18 cellular contexts compared by ENCODE assay signal in the genomic region with DNA sequence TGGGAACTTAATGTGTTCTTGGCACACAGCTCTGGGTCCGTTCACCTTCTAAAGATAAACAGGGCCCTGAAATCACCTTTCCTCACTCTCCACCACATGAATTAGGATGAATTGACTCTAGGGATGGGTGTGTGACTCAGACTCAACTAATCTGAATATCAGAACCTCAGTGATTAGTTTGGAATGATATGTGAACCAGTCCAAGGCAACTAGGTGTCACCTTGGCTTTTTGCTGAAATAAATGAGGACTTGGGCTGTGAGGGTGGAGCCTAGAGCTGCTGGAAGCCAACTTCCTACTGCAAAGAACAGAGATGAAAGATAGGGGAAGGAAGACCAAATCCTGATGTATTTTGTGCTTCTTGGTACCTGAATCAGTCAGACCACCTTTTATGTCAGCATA. TPM values are rescaled to one million over a fixed set of nuclear protein-coding genes. Genes with fewer than 3 reads are reported as not detected.
A peak's percentile ranks its signal among the peaks of the same experiment; 100 is the strongest.
DNase-seq lines count a peak whose midpoint lies in the region; ATAC-seq and TF ChIP-seq lines count a peak whose summit lies in the region.
"Had no signal": no experiment of that assay in that cellular context is flagged by ENCODE, and none has a peak within 500 bp of the region (broad histone marks: within the 10 kb centered on the region; RNA-seq: fewer than 3 reads in every experiment).

No MANE protein-coding gene starts in this region.

- peak overlapping the region; percentile 35 for H3K4me3 Mint-ChIP-seq in activated naive CD8-positive, alpha-beta T cell treated with anti-CD3 and anti-CD28 coated beads, Interleukin-2, amount 10 ng/mL, durations not matched to agents 7 days and 5 days
- H3K4me3 Mint-ChIP-seq in activated naive CD8-positive, alpha-beta T cell treated with anti-CD3 and anti-CD28 coated beads, Interleukin-2, amount 50 U/mL, for 24 hours, result no peak overlapping the region
- H3K4me3 Mint-ChIP-seq in type B pancreatic cell, result peak overlapping the region; percentile 87

- no peaks in the 10 kb centered on the region for H3K9me3 Mint-ChIP-seq in activated naive CD8-positive, alpha-beta T cell treated with anti-CD3 and anti-CD28 coated beads, Interleukin-2, amount 10 ng/mL, durations not matched to agents 7 days and 5 days
- H3K9me3 Mint-ChIP-seq in activated naive CD8-positive, alpha-beta T cell treated with anti-CD3 and anti-CD28 coated beads, Interleukin-2, amount 50 U/mL, for 24 hours, result no peaks in the 10 kb centered on the region
- H3K9me3 Mint-ChIP-seq in type B pancreatic cell, result peaks cover 2% of the 10 kb centered on the region
- H3K9me3 Mint-ChIP-seq: effector memory CD8-positive, alpha-beta T cell had no signal

- no peak overlapping the region for H3K4me3 ChIP-seq in RWPE2 (ENCODE audit: severe bottlenecking)

- TF ChIP-seq CTCF in RWPE2 (IDR thresholded peaks at IDR 0.05; ENCODE audit: poor library complexity, severe bottlenecking) (no peak), foreskin keratinocyte (conservative IDR thresholded peaks at IDR 0.05) (no peak), type B pancreatic cell (conservative IDR thresholded peaks at IDR 0.05) (no peak)

- no peak for DNase-seq in activated naive CD8-positive, alpha-beta T cell treated with anti-CD3 and anti-CD28 coated beads, Interleukin-2, amount 10 ng/mL, durations not matched to agents 7 days and 5 days
- no peak for DNase-seq in activated naive CD8-positive, alpha-beta T cell treated with anti-CD3 and anti-CD28 coated beads, Interleukin-2, amount 50 U/mL, for 24 hours
- DNase-seq in RWPE2 (ENCODE audit: low spot score) (peak; percentile 6), foreskin keratinocyte (no peak), type B pancreatic cell (ENCODE audit: extremely low spot score, unreplicated experiment) (no peak), activated gamma-delta T cell (lab: John Stamatoyannopoulos, UW) (no peak), NCI-H446 (lab: John Stamatoyannopoulos, UW) (no peak)
- DNase-seq: activated gamma-delta T cell treated with Interleukin-2 at 50 U/mL for 16 hours; DMS153; effector memory CD8-positive, alpha-beta T cell; foreskin melanocyte; HCEC 1CT; Karpas-422; NCI-H1694; NCI-H526; RPMI8226; T-helper 17 cell had no signal

- H3K36me3 ChIP-seq in RWPE2 (ENCODE audit: low read depth), result peaks cover 16% of the 10 kb centered on the region

- no peaks in the 10 kb centered on the region for H3K9me3 ChIP-seq in RWPE2 (ENCODE audit: severe bottlenecking)

- H3K27me3 ChIP-seq in RWPE2 (ENCODE audit: insufficient read depth, poor library complexity, severe bottlenecking), result no peaks in the 10 kb centered on the region
- H3K27me3 ChIP-seq in foreskin keratinocyte, result no peaks in the 10 kb centered on the region

- H3K4me1 Mint-ChIP-seq in activated naive CD8-positive, alpha-beta T cell treated with anti-CD3 and anti-CD28 coated beads, Interleukin-2, amount 10 ng/mL, durations not matched to agents 7 days and 5 days, result peaks cover 16% of the 10 kb centered on the region
- peaks cover 21% of the 10 kb centered on the region for H3K4me1 Mint-ChIP-seq in activated naive CD8-positive, alpha-beta T cell treated with anti-CD3 and anti-CD28 coated beads, Interleukin-2, amount 50 U/mL, for 24 hours
- H3K4me1 Mint-ChIP-seq in type B pancreatic cell (ENCODE audit: unreplicated experiment), result peaks cover 20% of the 10 kb centered on the region

- H3K36me3 Mint-ChIP-seq in activated naive CD8-positive, alpha-beta T cell treated with anti-CD3 and anti-CD28 coated beads, Interleukin-2, amount 10 ng/mL, durations not matched to agents 7 days and 5 days, result no peaks in the 10 kb centered on the region
- H3K36me3 Mint-ChIP-seq in activated naive CD8-positive, alpha-beta T cell treated with anti-CD3 and anti-CD28 coated beads, Interleukin-2, amount 50 U/mL, for 24 hours (ENCODE audit: low read depth), result no peaks in the 10 kb centered on the region
- peaks cover 5% of the 10 kb centered on the region for H3K36me3 Mint-ChIP-seq in type B pancreatic cell

- H3K4me1 ChIP-seq in RWPE2 (ENCODE audit: insufficient read depth, poor library complexity, severe bottlenecking) (peaks cover 16% of the 10 kb centered on the region), foreskin keratinocyte (peaks cover 6% of the 10 kb centered on the region)

- H3K27me3 Mint-ChIP-seq in activated naive CD8-positive, alpha-beta T cell treated with anti-CD3 and anti-CD28 coated beads, Interleukin-2, amount 10 ng/mL, durations not matched to agents 7 days and 5 days, result peaks cover 51% of the 10 kb centered on the region
- H3K27me3 Mint-ChIP-seq in activated naive CD8-positive, alpha-beta T cell treated with anti-CD3 and anti-CD28 coated beads, Interleukin-2, amount 50 U/mL, for 24 hours, result peaks cover 38% of the 10 kb centered on the region
- peaks cover 12% of the 10 kb centered on the region for H3K27me3 Mint-ChIP-seq in type B pancreatic cell

- POLR2A ChIA-PET in activated naive CD8-positive, alpha-beta T cell treated with anti-CD3 and anti-CD28 coated beads, Interleukin-2, amount 10 ng/mL, durations not matched to agents 7 days and 5 days (lab: Charles Lee), result no interaction called here

- ATAC-seq in activated naive CD8-positive, alpha-beta T cell treated with anti-CD3 and anti-CD28 coated beads, Interleukin-2, amount 10 ng/mL, durations not matched to agents 7 days and 5 days (ENCODE audit: low read depth), result no peak
- no peak for ATAC-seq in activated naive CD8-positive, alpha-beta T cell treated with anti-CD3 and anti-CD28 coated beads, Interleukin-2, amount 50 U/mL, for 24 hours
- ATAC-seq in RWPE2 (ENCODE audit: low read depth) (no peak; the same call in 2 of the 3 replicates), foreskin keratinocyte (peak; percentile 13), HG02840 (IDR thresholded peaks at IDR 0.05; ENCODE audit: low FRiP score, unreplicated experiment) (no peak)
- ATAC-seq: effector memory CD8-positive, alpha-beta T cell; T-helper 17 cell had no signal

- H3K27ac ChIP-seq in RWPE2 (ENCODE audit: poor library complexity, severe bottlenecking) (peak overlapping the region; percentile 65), foreskin keratinocyte (no peak overlapping the region)

- H3K27ac Mint-ChIP-seq in activated naive CD8-positive, alpha-beta T cell treated with anti-CD3 and anti-CD28 coated beads, Interleukin-2, amount 10 ng/mL, durations not matched to agents 7 days and 5 days, result no peak overlapping the region
- H3K27ac Mint-ChIP-seq in activated naive CD8-positive, alpha-beta T cell treated with anti-CD3 and anti-CD28 coated beads, Interleukin-2, amount 50 U/mL, for 24 hours, result no peak overlapping the region
- H3K27ac Mint-ChIP-seq in type B pancreatic cell, result peak overlapping the region; percentile 74
- H3K27ac Mint-ChIP-seq: effector memory CD8-positive, alpha-beta T cell; T-helper 17 cell had no signal

RNA-seq across cellular contexts. Expression of a gene that starts 1.3 kb away (rescaled TPM):
- total RNA-seq in activated naive CD8-positive, alpha-beta T cell treated with anti-CD3 and anti-CD28 coated beads, Interleukin-2, amount 10 ng/mL, durations not matched to agents 7 days and 5 days, result 1 to 10 TPM; 1.6 to 2.1 TPM
- total RNA-seq in foreskin keratinocyte (4.8 and 8.3 TPM in 2 replicates), type B pancreatic cell (ENCODE audit: low replicate concordance) (17.2 and 18.9 TPM in 2 replicates)
- 5.4 and 7.7 TPM in 2 replicates for polyA plus RNA-seq in foreskin keratinocyte
